Comparison of ENCODE assay signal across 13 cellular contexts in the genomic region with DNA sequence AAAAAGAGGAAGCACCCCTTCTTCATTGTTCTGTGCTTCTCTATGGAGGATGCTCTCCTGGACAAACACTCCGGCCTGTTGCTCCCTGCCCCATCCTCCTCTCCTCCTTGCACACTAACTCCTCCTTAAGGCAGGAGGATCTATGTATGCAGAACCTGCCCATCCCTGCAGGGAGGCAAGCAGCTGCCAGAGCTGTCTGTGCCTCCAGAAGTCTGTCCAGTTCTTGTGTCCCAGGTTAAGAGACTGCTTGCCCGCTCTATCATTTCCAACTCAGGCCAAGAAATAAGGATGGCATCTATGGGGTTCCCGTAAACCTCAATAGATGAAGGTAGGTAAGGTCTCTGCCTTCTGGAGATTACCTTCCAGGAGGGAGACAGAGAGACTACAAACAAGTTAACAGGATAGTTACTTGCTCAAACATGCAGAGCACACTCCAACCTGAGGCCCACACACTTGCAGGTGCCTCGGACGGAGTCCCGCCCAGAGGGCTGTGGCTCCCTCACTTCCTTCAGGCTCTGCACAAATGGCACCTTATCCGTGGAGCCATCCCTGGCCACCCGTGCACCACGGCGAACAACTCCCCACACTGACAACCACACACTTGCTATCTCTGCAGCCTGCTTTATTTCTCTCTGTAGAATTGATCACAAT.
"Had no signal": no experiment of that assay in that cellular context is flagged by ENCODE, and none has a peak within 500 bp of the region (broad histone marks: within the 10 kb centered on the region; RNA-seq: fewer than 3 reads in every experiment).

No MANE protein-coding gene starts in this region.

- ATAC-seq: activated T-helper 17 cell treated with anti-CD3 and anti-CD28 coated beads, Interleukin-2, amount 50 U/mL, for 72 hours; body of pancreas; gastroesophageal sphincter had no signal

- H2AFZ ChIP-seq: hepatocyte had no signal

- H3K27ac Mint-ChIP-seq: activated CD4-positive, alpha-beta memory T cell treated with anti-CD3 and anti-CD28 coated beads for 36 hours; activated naive CD4-positive, alpha-beta T cell treated with anti-CD3 and anti-CD28 coated beads, Interleukin-2, amount 10 ng/mL, durations not matched to agents 7 days and 5 days; activated T-helper 17 cell treated with anti-CD3 and anti-CD28 coated beads, Interleukin-2, amount 50 U/mL, for 72 hours; mesothelial cell of epicardium had no signal

- H3K4me3 ChIP-seq: body of pancreas, dorsolateral prefrontal cortex, gastroesophageal sphincter, hepatocyte, skin epidermis, uterus had no signal

- H3K27me3 Mint-ChIP-seq: activated CD4-positive, alpha-beta memory T cell treated with anti-CD3 and anti-CD28 coated beads for 36 hours; activated naive CD4-positive, alpha-beta T cell treated with anti-CD3 and anti-CD28 coated beads, Interleukin-2, amount 10 ng/mL, durations not matched to agents 7 days and 5 days; activated T-helper 17 cell treated with anti-CD3 and anti-CD28 coated beads, Interleukin-2, amount 50 U/mL, for 72 hours had no signal

- DNase-seq: activated CD4-positive, alpha-beta memory T cell treated with anti-CD3 and anti-CD28 coated beads for 36 hours; activated CD4-positive, CD25-positive, alpha-beta regulatory T cell treated with anti-CD3 and anti-CD28 coated beads, Interleukin-2, amount 50 U/mL, for 72 hours; activated naive CD4-positive, alpha-beta T cell treated with anti-CD3 and anti-CD28 coated beads, Interleukin-2, amount 10 ng/mL, durations not matched to agents 7 days and 5 days; body of pancreas; dorsolateral prefrontal cortex; kidney glomerular epithelial cell; uterus had no signal

- H3K9me3 ChIP-seq: body of pancreas, gastroesophageal sphincter, uterus had no signal

- H3K4me3 Mint-ChIP-seq: activated CD4-positive, alpha-beta memory T cell treated with anti-CD3 and anti-CD28 coated beads for 36 hours; activated naive CD4-positive, alpha-beta T cell treated with anti-CD3 and anti-CD28 coated beads, Interleukin-2, amount 10 ng/mL, durations not matched to agents 7 days and 5 days; activated T-helper 17 cell treated with anti-CD3 and anti-CD28 coated beads, Interleukin-2, amount 50 U/mL, for 72 hours; mesothelial cell of epicardium had no signal

- H3K27ac ChIP-seq: body of pancreas, dorsolateral prefrontal cortex, gastroesophageal sphincter, uterus had no signal

- H3K27me3 ChIP-seq: body of pancreas, dorsolateral prefrontal cortex, gastroesophageal sphincter, hepatocyte, uterus had no signal

- H3K36me3 ChIP-seq: uterus had no signal

- H3K4me2 ChIP-seq: hepatocyte had no signal

- H3K9me3 Mint-ChIP-seq: activated CD4-positive, alpha-beta memory T cell treated with anti-CD3 and anti-CD28 coated beads for 36 hours; activated naive CD4-positive, alpha-beta T cell treated with anti-CD3 and anti-CD28 coated beads, Interleukin-2, amount 10 ng/mL, durations not matched to agents 7 days and 5 days; activated T-helper 17 cell treated with anti-CD3 and anti-CD28 coated beads, Interleukin-2, amount 50 U/mL, for 72 hours; mesothelial cell of epicardium had no signal

- FAIRE-seq: endometrium had no signal
